ENCODE assay signal across 10 cellular contexts in genomic region chr19:50820549-50821247, GRCh38. TPM values are rescaled to one million over a fixed set of nuclear protein-coding genes. Genes with fewer than 3 reads are reported as not detected.
DNase-seq lines count a peak whose midpoint lies in the region; ATAC-seq and TF ChIP-seq lines count a peak whose summit lies in the region.
"Had no signal": no experiment of that assay in that cellular context is flagged by ENCODE, and none has a peak within 500 bp of the region (broad histone marks: within the 10 kb centered on the region; RNA-seq: fewer than 3 reads in every experiment).

No MANE protein-coding gene starts in this region.

- peaks cover 64% of the 10 kb centered on the region for H3K27me3 Mint-ChIP-seq in activated CD8-positive, alpha-beta T cell treated with anti-CD3 and anti-CD28 coated beads for 36 hours

- no peak overlapping the region for H2BK15ac ChIP-seq in mesendoderm (replicated peaks; ENCODE audit: low read depth)

- no peaks in the 10 kb centered on the region for H3K36me3 ChIP-seq in mesendoderm (ENCODE audit: control insufficient read depth, insufficient read depth, low read length)

- TF ChIP-seq CTCF in GM20000 (IDR thresholded peaks at IDR 0.05; ENCODE audit: extremely low read depth, missing control alignments) = no peak
- no peak for TF ChIP-seq CTCF in activated CD8-positive, alpha-beta T cell treated with anti-CD3 and anti-CD28 coated beads for 36 hours (IDR thresholded peaks at IDR 0.05)

- no peak overlapping the region for H2BK120ac ChIP-seq in mesendoderm (ENCODE audit: low read depth, low read length)

- H3K9ac ChIP-seq in mesendoderm (ENCODE audit: low read length) = peak overlapping the region; percentile 43

- no peak overlapping the region for H3K27ac ChIP-seq in mesendoderm (ENCODE audit: low read depth, low read length)

- no peak overlapping the region for H3K27ac Mint-ChIP-seq in activated CD8-positive, alpha-beta T cell treated with anti-CD3 and anti-CD28 coated beads for 36 hours

- peak overlapping the region; percentile 58 for H3K56ac ChIP-seq in mesendoderm (ENCODE audit: low read length)

- H3K79me2 ChIP-seq in mesendoderm (ENCODE audit: control insufficient read depth, insufficient read depth, low read length) = no peaks in the 10 kb centered on the region

- ATAC-seq in activated CD8-positive, alpha-beta T cell treated with anti-CD3 and anti-CD28 coated beads for 36 hours = no peak
- ATAC-seq in HG03135 (IDR thresholded peaks at IDR 0.05; ENCODE audit: unreplicated experiment) (no peak), HG03039 (IDR thresholded peaks at IDR 0.05; ENCODE audit: unreplicated experiment) (no peak)

- no peaks in the 10 kb centered on the region for H3K9me3 Mint-ChIP-seq in activated CD8-positive, alpha-beta T cell treated with anti-CD3 and anti-CD28 coated beads for 36 hours

- H3K4me1 Mint-ChIP-seq in activated CD8-positive, alpha-beta T cell treated with anti-CD3 and anti-CD28 coated beads for 36 hours (ENCODE audit: low read depth) = peaks cover 40% of the 10 kb centered on the region

- H3K27me3 ChIP-seq in mesendoderm (ENCODE audit: insufficient read depth, low read length, poor library complexity) = peaks cover 6% of the 10 kb centered on the region

- no peak overlapping the region for H4K5ac ChIP-seq in mesendoderm (ENCODE audit: low read length)

- H3K23ac ChIP-seq in mesendoderm (ENCODE audit: low read length) = no peak overlapping the region

- intact Hi-C loops in activated CD8-positive, alpha-beta T cell treated with anti-CD3 and anti-CD28 coated beads for 36 hours (cut with micrococcal nuclease) = no loop called here

- H2BK5ac ChIP-seq in mesendoderm (ENCODE audit: low read length) = no peak overlapping the region

- no peak overlapping the region for H3K4ac ChIP-seq in mesendoderm (ENCODE audit: low read depth, low read length)

- peaks cover 3% of the 10 kb centered on the region for H3K36me3 Mint-ChIP-seq in activated CD8-positive, alpha-beta T cell treated with anti-CD3 and anti-CD28 coated beads for 36 hours (ENCODE audit: low read depth)

- H3K4me3 ChIP-seq in mesendoderm (ENCODE audit: low read length) = no peak overlapping the region

- peak overlapping the region; percentile 45 for H3K4me2 ChIP-seq in mesendoderm (ENCODE audit: low read length)

- POLR2A ChIA-PET in activated CD8-positive, alpha-beta T cell treated with anti-CD3 and anti-CD28 coated beads for 36 hours (lab: Charles Lee) = interaction anchor here (0.5 to 2.7 kb wide), 3 partner anchors 16 to 261 kb away, joined by 4 to 9 read pairs (median 7); no protein-coding TSS in a partner anchor

- CTCF ChIA-PET in activated CD8-positive, alpha-beta T cell treated with anti-CD3 and anti-CD28 coated beads for 36 hours (lab: Charles Lee) = interaction anchor here (1.1 kb wide), 1 partner anchor 274 kb away, joined by 4 read pairs; no protein-coding TSS in a partner anchor

- H2AK5ac ChIP-seq in mesendoderm (ENCODE audit: low read length) = no peak overlapping the region

- H3K79me1 ChIP-seq in mesendoderm (ENCODE audit: low read length) = no peaks in the 10 kb centered on the region

- DNase-seq in COLO668 (lab: John Stamatoyannopoulos, UW; ENCODE audit: unreplicated experiment) (peak; percentile 42), GM20000 (ENCODE audit: low spot score) (peak; percentile 78), mesendoderm (no peak), cerebellum (ENCODE audit: low spot score) (no peak), AG08396 (ENCODE audit: low spot score) (no peak)
- no peak for DNase-seq in activated CD8-positive, alpha-beta T cell treated with anti-CD3 and anti-CD28 coated beads for 36 hours
- DNase-seq: NCI-H226 had no signal

- H3K18ac ChIP-seq in mesendoderm (ENCODE audit: low read length) = no peak overlapping the region

- H3K4me3 Mint-ChIP-seq in activated CD8-positive, alpha-beta T cell treated with anti-CD3 and anti-CD28 coated beads for 36 hours = peak overlapping the region; percentile 32

- H4K8ac ChIP-seq in mesendoderm (ENCODE audit: low read depth, low read length) = no peak overlapping the region

- peaks cover 2% of the 10 kb centered on the region for H3K4me1 ChIP-seq in mesendoderm (ENCODE audit: control insufficient read depth, low read depth, low read length)

- WGBS in mesendoderm (ENCODE audit: extremely low coverage, insufficient coverage, low lambda C conversion rate) = no CpG with 5 or more reads among the region's 21 CpGs

RNA-seq across cellular contexts. Expression of gene KLK1, which starts 2.9 kb away (rescaled TPM):
- under 1 TPM; 0.65 to 0.83 TPM for total RNA-seq in activated CD8-positive, alpha-beta T cell treated with anti-CD3 and anti-CD28 coated beads for 36 hours
- 2.8 TPM for polyA plus RNA-seq in mesendoderm (2013, experiment 1 of 2)
- polyA plus RNA-seq in mesendoderm (2013, experiment 2 of 2) = 2.8 TPM
- total RNA-seq in cerebellum = not detected

RNA-seq across cellular contexts. Expression of gene KLK15, which starts 12.7 kb away (rescaled TPM):
- total RNA-seq in activated CD8-positive, alpha-beta T cell treated with anti-CD3 and anti-CD28 coated beads for 36 hours = not detected
- not detected for polyA plus RNA-seq in mesendoderm (2013, experiment 1 of 2)
- not detected for polyA plus RNA-seq in mesendoderm (2013, experiment 2 of 2)
- not detected for total RNA-seq in cerebellum
- polyA plus RNA-seq: esophagus had no signal

RNA-seq across cellular contexts. Expression of gene ACP4, which starts 30.5 kb away (rescaled TPM):
- not detected for total RNA-seq in activated CD8-positive, alpha-beta T cell treated with anti-CD3 and anti-CD28 coated beads for 36 hours
- polyA plus RNA-seq in mesendoderm (2013, experiment 1 of 2) = not detected
- polyA plus RNA-seq in mesendoderm (2013, experiment 2 of 2) = not detected
- total RNA-seq in cerebellum = not detected
- polyA plus RNA-seq: esophagus had no signal

RNA-seq across cellular contexts. Expression of gene KLK3, which starts 34.0 kb away (rescaled TPM):
- not detected for total RNA-seq in activated CD8-positive, alpha-beta T cell treated with anti-CD3 and anti-CD28 coated beads for 36 hours
- not detected for polyA plus RNA-seq in mesendoderm (2013, experiment 1 of 2)
- polyA plus RNA-seq in mesendoderm (2013, experiment 2 of 2) = not detected
- not detected for total RNA-seq in cerebellum
- polyA plus RNA-seq: esophagus had no signal

RNA-seq across cellular contexts. Expression of gene GPR32, which starts 50.4 kb away (rescaled TPM):
- total RNA-seq in activated CD8-positive, alpha-beta T cell treated with anti-CD3 and anti-CD28 coated beads for 36 hours = not detected
- not detected for polyA plus RNA-seq in mesendoderm (2013, experiment 1 of 2)
- not detected for polyA plus RNA-seq in mesendoderm (2013, experiment 2 of 2)
- not detected for total RNA-seq in cerebellum
- polyA plus RNA-seq: esophagus had no signal

Comparison
In these comparisons a context has a peak if more than half of its experiments do, and no peak if none do; other contexts are left out.
1. DNase-seq: peak in COLO668 (single experiment) and GM20000 (single experiment); none in activated CD8-positive, alpha-beta T cell treated with anti-CD3 and anti-CD28 coated beads for 36 hours (single experiment), mesendoderm (single experiment), cerebellum (single experiment) and AG08396 (single experiment).